ENCODE assay signal across 7 cellular contexts in genomic region chr4:122945136-122945535, GRCh38. TPM values are rescaled to one million over a fixed set of nuclear protein-coding genes. Genes with fewer than 3 reads are reported as not detected.
DNase-seq lines count a peak whose midpoint lies in the region; ATAC-seq, FAIRE-seq and TF ChIP-seq lines count a peak whose summit lies in the region.
"Not testable (repeated sequence)": the region's sequence is repeated elsewhere in the genome, so short reads cannot be mapped to it uniquely, and the experiment has no call there.

No MANE protein-coding gene starts in this region.

- TF ChIP-seq POLR2A in K562 (conservative IDR thresholded peaks at IDR 0.05); HepG2 (IDR thresholded peaks at IDR 0.05; ENCODE audit: insufficient read depth in 1 of 2, low read depth in 2 of 2, low read length in 2 of 2): not testable (repeated sequence)

- H3K4me3 ChIP-seq in KMS-11 (IDR thresholded peaks at IDR 0.05; ENCODE audit: insufficient read depth, low read depth, low read length); K562; HepG2 (replicated peaks in 1 of 3; ENCODE audit: insufficient read depth in 1 of 3, low read depth in 2 of 3, low read length in 3 of 3): not testable (repeated sequence)

- H2AFZ ChIP-seq in KMS-11 (ENCODE audit: low read depth) = peak overlapping the region; percentile 93
- not testable (repeated sequence) for H2AFZ ChIP-seq in K562 (ENCODE audit: low read depth, low read length); HepG2 (ENCODE audit: low read length)

- H3K27ac ChIP-seq in CD4-positive, alpha-beta T cell (ENCODE audit: low read depth, low read length); K562 (ENCODE audit: extremely low read depth, low read depth, low read length); HepG2 (ENCODE audit: extremely low read length, insufficient read depth, low read length): not testable (repeated sequence)
- peak overlapping the region; percentile 97 for H3K27ac ChIP-seq in KMS-11

- peak overlapping the region; percentile 39 for H3K27ac Mint-ChIP-seq in CD4-positive, alpha-beta T cell
- not testable (repeated sequence) for H3K27ac Mint-ChIP-seq in activated CD4-positive, alpha-beta memory T cell treated with anti-CD3 and anti-CD28 coated beads for 36 hours

- POLR2A ChIA-PET in CD4-positive, alpha-beta T cell (lab: Charles Lee); activated CD4-positive, alpha-beta memory T cell treated with anti-CD3 and anti-CD28 coated beads for 36 hours (lab: Charles Lee); K562 (lab: Yijun Ruan, JAX); HepG2 (lab: Yijun Ruan, JAX): not testable (repeated sequence)

- peaks cover 18% of the 10 kb centered on the region for H3K4me1 ChIP-seq in KMS-11 (ENCODE audit: low read depth, poor library complexity, severe bottlenecking)
- not testable (repeated sequence) for H3K4me1 ChIP-seq in K562 (replicated peaks in 1 of 2; ENCODE audit: control insufficient read depth in 2 of 2, insufficient read depth in 2 of 2, low read length in 2 of 2); HepG2 (ENCODE audit: insufficient read depth, low read length)

- H4K20me1 ChIP-seq in KMS-11 (ENCODE audit: insufficient read depth); K562 (replicated peaks; ENCODE audit: control insufficient read depth, insufficient read depth, low read length); HepG2 (ENCODE audit: insufficient read depth, low read length): not testable (repeated sequence)

- not testable (repeated sequence) for H3K9me1 ChIP-seq in K562 (ENCODE audit: control insufficient read depth, insufficient read depth, low read length)

- ATAC-seq in CD4-positive, alpha-beta T cell (ENCODE audit: poor library complexity); K562; HepG2: not testable (repeated sequence)

- intact Hi-C loops in CD4-positive, alpha-beta T cell (cut with DNase I, micrococcal nuclease); activated CD4-positive, alpha-beta memory T cell treated with anti-CD3 and anti-CD28 coated beads for 36 hours (cut with micrococcal nuclease); K562 (cut with micrococcal nuclease); HepG2 (cut with micrococcal nuclease; ENCODE audit: unreplicated experiment): not testable (repeated sequence)

- not testable (repeated sequence) for H3K27me3 Mint-ChIP-seq in CD4-positive, alpha-beta T cell; activated CD4-positive, alpha-beta memory T cell treated with anti-CD3 and anti-CD28 coated beads for 36 hours

- DNase-seq in CD4-positive, alpha-beta T cell = peak in 7 of 10 experiments; percentile 15 to 42 (median 30)
- DNase-seq in T-helper 1 cell (peak in 3 of 5 donors; percentile 22 to 28 (median 25)), activated T-helper 1 cell treated with Interleukin-2 at 50 U/mL for 16 hours (ENCODE audit: low read depth) (peak; percentile 22)
- peak; percentile 52 for DNase-seq in activated CD4-positive, alpha-beta memory T cell treated with anti-CD3 and anti-CD28 coated beads for 36 hours
- DNase-seq in K562 (ENCODE audit: extremely low read depth in 1 of 4, low spot score in 3 of 4); HepG2 (ENCODE audit: low spot score): not testable (repeated sequence)

- not testable (repeated sequence) for H3K27me3 ChIP-seq in CD4-positive, alpha-beta T cell (ENCODE audit: control insufficient read depth, insufficient read depth, low read length); KMS-11 (ENCODE audit: insufficient read depth, low read depth); K562 (ENCODE audit: control insufficient read depth in 2 of 2, insufficient read depth in 2 of 2, low read length in 2 of 2); HepG2 (ENCODE audit: control insufficient read depth in 1 of 2, insufficient read depth in 2 of 2, low read length in 2 of 2)

- not testable (repeated sequence) for TF ChIP-seq EP300 in K562 (IDR thresholded peaks at IDR 0.05; ENCODE audit: low read length); HepG2 (IDR thresholded peaks at IDR 0.05; ENCODE audit: low read depth in 2 of 2, low read length in 2 of 2); HepG2 (CRISPR knock-in tag; IDR thresholded peaks at IDR 0.05; ENCODE audit: borderline replicate concordance)

- peak overlapping the region; percentile 94 for H3K9ac ChIP-seq in KMS-11
- not testable (repeated sequence) for H3K9ac ChIP-seq in K562 (ENCODE audit: insufficient read depth in 1 of 2, low read depth in 2 of 2, low read length in 2 of 2); HepG2 (ENCODE audit: insufficient read depth, low read depth, low read length)

- in situ Hi-C loops in K562 (cut with MboI); HepG2 (cut with HindIII; ENCODE audit: extremely low pct_ligation_motif_present, low pct_unique_long_range_greater_than_20kb): not testable (repeated sequence)

- peaks cover 76% of the 10 kb centered on the region for H3K36me3 Mint-ChIP-seq in CD4-positive, alpha-beta T cell (ENCODE audit: low read depth)
- H3K36me3 Mint-ChIP-seq in activated CD4-positive, alpha-beta memory T cell treated with anti-CD3 and anti-CD28 coated beads for 36 hours = peaks cover 53% of the 10 kb centered on the region

- CTCF ChIA-PET in CD4-positive, alpha-beta T cell (lab: Charles Lee); K562 (lab: Yijun Ruan, JAX; ENCODE audit: low intra/inter-chr PET ratio); HepG2 (lab: Yijun Ruan, JAX; ENCODE audit: low intra/inter-chr PET ratio, low total read pairs): not testable (repeated sequence)
- CTCF ChIA-PET in activated CD4-positive, alpha-beta memory T cell treated with anti-CD3 and anti-CD28 coated beads for 36 hours (lab: Charles Lee) = interaction anchor here (1.5 kb wide), 1 partner anchor 187 kb away, joined by 3 read pairs; no protein-coding TSS in a partner anchor

- not testable (repeated sequence) for H3K79me2 ChIP-seq in KMS-11 (ENCODE audit: insufficient read depth, low read depth); K562 (ENCODE audit: control insufficient read depth, insufficient read depth, low read length); HepG2 (ENCODE audit: insufficient read depth, low read length)

- not testable (repeated sequence) for FAIRE-seq in K562 (lab: Jason Lieb, UNC); HepG2 (lab: Jason Lieb, UNC)

- BruUV-seq in K562 (replicated peaks; lab: Mats Ljungman, UMichigan); HepG2 (replicated peaks; lab: Mats Ljungman, UMichigan): not testable (repeated sequence)

- H3K4me2 ChIP-seq in KMS-11 = peak overlapping the region; percentile 83
- H3K4me2 ChIP-seq in K562 (ENCODE audit: insufficient read depth, low read length); HepG2 (ENCODE audit: low read depth, low read length): not testable (repeated sequence)

- not testable (repeated sequence) for TF ChIP-seq CTCF in CD4-positive, alpha-beta T cell (IDR thresholded peaks at IDR 0.05); KMS-11 (conservative IDR thresholded peaks at IDR 0.05; ENCODE audit: low read depth, low read length); K562 (IDR thresholded peaks at IDR 0.05 in 2 of 3, conservative IDR thresholded peaks at IDR 0.05 in 1 of 3; ENCODE audit: insufficient read depth in 2 of 3, low read depth in 1 of 3, low read length in 3 of 3); HepG2 (CRISPR knock-in tag; IDR thresholded peaks at IDR 0.05)

- not testable (repeated sequence) for H3K4me3 Mint-ChIP-seq in CD4-positive, alpha-beta T cell; activated CD4-positive, alpha-beta memory T cell treated with anti-CD3 and anti-CD28 coated beads for 36 hours

- not testable (repeated sequence) for H3K9me3 Mint-ChIP-seq in CD4-positive, alpha-beta T cell; activated CD4-positive, alpha-beta memory T cell treated with anti-CD3 and anti-CD28 coated beads for 36 hours

- not testable (repeated sequence) for H3K9me3 ChIP-seq in CD4-positive, alpha-beta T cell (ENCODE audit: control insufficient read depth, low read length); K562 (replicated peaks; ENCODE audit: control insufficient read depth, insufficient read depth, low read depth, low read length); HepG2 (ENCODE audit: low read length)

- not testable (repeated sequence) for TF ChIP-seq RAD21 in K562 (CRISPR knock-in tag; conservative IDR thresholded peaks at IDR 0.05 in 1 of 2, IDR thresholded peaks at IDR 0.05 in 1 of 2); HepG2 (CRISPR knock-in tag; IDR thresholded peaks at IDR 0.05)

- not testable (repeated sequence) for H3K36me3 ChIP-seq in KMS-11 (ENCODE audit: insufficient read depth)
- peaks cover 41% of the 10 kb centered on the region for H3K36me3 ChIP-seq in K562 (ENCODE audit: control insufficient read depth, insufficient read depth, low read length)
- H3K36me3 ChIP-seq in HepG2 (replicated peaks in 1 of 2; ENCODE audit: control insufficient read depth in 1 of 2, insufficient read depth in 2 of 2, low read length in 2 of 2) = peaks cover 12 to 32% of the 10 kb centered on the region in 2 experiments; a peak in 4 of 5 replicates

- no CpG with 5 or more reads among the region's 17 CpGs for WGBS in K562 (ENCODE audit: insufficient coverage, low coverage, missing lambda C conversion rate)
- 96% methylated on average over 13 of the region's 17 CpGs for WGBS in HepG2 (ENCODE audit: low lambda C conversion rate)

- H3K4me1 Mint-ChIP-seq in CD4-positive, alpha-beta T cell (ENCODE audit: low read depth); activated CD4-positive, alpha-beta memory T cell treated with anti-CD3 and anti-CD28 coated beads for 36 hours (ENCODE audit: low read depth): not testable (repeated sequence)

RNA-seq across cellular contexts. Expression of gene NUDT6, which starts 22.7 kb away (rescaled TPM):
- 1 to 10 TPM in 1 of 2 experiments, under 1 TPM in 1; 0.93 to 2.2 TPM for total RNA-seq in CD4-positive, alpha-beta T cell
- total RNA-seq in activated CD4-positive, alpha-beta memory T cell treated with anti-CD3 and anti-CD28 coated beads for 36 hours = 1 to 10 TPM; 5.1 to 6.2 TPM
- 8.0 and 16.1 TPM in 2 replicates for total RNA-seq in K562 (2011; cell fraction: chromatin; rRNA removed; ENCODE audit: low replicate concordance)
- total RNA-seq in K562 (2011; cell fraction: nucleolus; rRNA removed) = 4.2 and 5.0 TPM in 2 replicates
- 9.4 and 12.9 TPM in 2 replicates for total RNA-seq in K562 (2011; cell fraction: nucleoplasm; rRNA removed)
- total RNA-seq in K562 (2014; rRNA removed) (7.8 and 13.1 TPM in 2 replicates), K562 (2014; rRNA removed; fragmentation: Illumina TruSeq; extraction: Trizol) (12.5 and 13.3 TPM in 2 replicates), K562 (2015; rRNA removed; fragmentation: Illumina TruSeq; extraction: Trizol) (14.7 and 16.4 TPM in 2 replicates), K562 (2021) (9.4 and 9.5 TPM in 2 replicates), HepG2 (2016; rRNA removed; fragmentation: Illumina TruSeq; extraction: Trizol) (8.3 and 10.6 TPM in 2 replicates)
- polyA plus RNA-seq in K562 (2011; rRNA removed) (11.1 and 13.7 TPM in 2 replicates), K562 (2014; fragmentation: Illumina TruSeq; extraction: Trizol) (7.8 and 11.0 TPM in 2 replicates), K562 (2014; fragmentation: Nextera tagmentation; extraction: Ambion mirVana) (10 to 100 TPM; 15.5 to 18.1 TPM), K562 (2014; rRNA removed) (13.0 and 13.4 TPM in 2 replicates), HepG2 (2011; rRNA removed) (4.5 and 4.8 TPM in 2 replicates)
- polyA plus RNA-seq in K562 (2011; cell fraction: cytosol; rRNA removed) = 6.8 and 8.6 TPM in 2 replicates
- 8.0 and 11.9 TPM in 2 replicates for polyA plus RNA-seq in K562 (2011; cell fraction: nucleus; rRNA removed)
- polyA plus RNA-seq in K562 (2012) = 12.2 and 12.6 TPM in 2 replicates
- 12.6 and 15.2 TPM in 2 replicates for polyA minus RNA-seq in K562 (2011; rRNA and poly(A)+ RNA removed)
- 3.2 and 4.6 TPM in 2 replicates for polyA minus RNA-seq in K562 (2011; cell fraction: cytosol; rRNA and poly(A)+ RNA removed)
- polyA minus RNA-seq in K562 (2011; cell fraction: nucleus; rRNA and poly(A)+ RNA removed) = 9.8 and 17.5 TPM in 2 replicates
- 2.7 and 3.7 TPM in 2 replicates for total RNA-seq in HepG2 (2016; cell fraction: cytosol; rRNA removed; fragmentation: Illumina TruSeq; extraction: Trizol; ENCODE audit: low read depth)
- 9.4 and 10.9 TPM in 2 replicates for total RNA-seq in HepG2 (2016; cell fraction: insoluble cytoplasmic fraction; rRNA removed; fragmentation: Illumina TruSeq; extraction: Trizol)
- total RNA-seq in HepG2 (2016; cell fraction: membrane; rRNA removed; fragmentation: Illumina TruSeq; extraction: Trizol) = 3.9 and 5.7 TPM in 2 replicates
- total RNA-seq in HepG2 (2016; cell fraction: nucleus; rRNA removed; fragmentation: Illumina TruSeq; extraction: Trizol) = 6.4 and 8.3 TPM in 2 replicates
- 3.8 and 3.9 TPM in 2 replicates for polyA plus RNA-seq in HepG2 (2011; cell fraction: cytosol; rRNA removed)
- polyA plus RNA-seq in HepG2 (2011; cell fraction: nucleus; rRNA removed) = 2.5 and 3.9 TPM in 2 replicates
- 4.0 and 5.9 TPM in 2 replicates for polyA plus RNA-seq in HepG2 (2012)
- 1.6 and 2.1 TPM in 2 replicates for polyA plus RNA-seq in HepG2 (2016; cell fraction: cytosol; fragmentation: Illumina TruSeq; extraction: Trizol; ENCODE audit: low read depth)
- 13.8 and 15.6 TPM in 2 replicates for polyA plus RNA-seq in HepG2 (2016; cell fraction: insoluble cytoplasmic fraction; fragmentation: Illumina TruSeq; extraction: Trizol; ENCODE audit: low read depth)
- polyA plus RNA-seq in HepG2 (2016; cell fraction: membrane; fragmentation: Illumina TruSeq; extraction: Trizol; ENCODE audit: low read depth) = 2.3 and 3.2 TPM in 2 replicates
- 9.6 and 10.3 TPM in 2 replicates for polyA plus RNA-seq in HepG2 (2016; cell fraction: nucleus; fragmentation: Illumina TruSeq; extraction: Trizol; ENCODE audit: insufficient read depth, low read depth)
- polyA minus RNA-seq in HepG2 (2011; rRNA and poly(A)+ RNA removed; ENCODE audit: low replicate concordance) = 3.1 and 3.8 TPM in 2 replicates
- polyA minus RNA-seq in HepG2 (2011; cell fraction: cytosol; rRNA and poly(A)+ RNA removed) = 1.4 and 1.6 TPM in 2 replicates
- 9.7 TPM in 2 replicates for polyA minus RNA-seq in HepG2 (2011; cell fraction: nucleus; rRNA and poly(A)+ RNA removed)
